Comparison of ENCODE assay signal across 1 cellular context in genomic region chr7:3922175-3922635, GRCh38.
A peak's percentile ranks its signal among the peaks of the same experiment; 100 is the strongest.
TF ChIP-seq lines count a peak whose summit lies in the region.

No MANE protein-coding gene starts in this region.

TF ChIP-seq in HepG2, 621 proteins besides CTCF, POLR2A, EP300 and RAD21 (continued from another document):
- TF ChIP-seq ZNF609 (CRISPR knock-in tag; IDR thresholded peaks at IDR 0.05; ENCODE audit: borderline replicate concordance) (no peak), NFIC (IDR thresholded peaks at IDR 0.05; ENCODE audit: low read length) (no peak), TSC22D2 (CRISPR knock-in tag; IDR thresholded peaks at IDR 0.05; ENCODE audit: borderline replicate concordance) (no peak), ZNF615 (CRISPR knock-in tag; IDR thresholded peaks at IDR 0.05; ENCODE audit: borderline replicate concordance) (no peak), KLF6 (CRISPR knock-in tag; IDR thresholded peaks at IDR 0.05) (no peak), ZNF468 (CRISPR knock-in tag; IDR thresholded peaks at IDR 0.05) (no peak), STAG1 (CRISPR knock-in tag; IDR thresholded peaks at IDR 0.05) (peak; percentile 64), MXD4 (CRISPR knock-in tag; IDR thresholded peaks at IDR 0.05) (no peak), BCL6 (CRISPR knock-in tag; IDR thresholded peaks at IDR 0.05) (no peak), ZNF572 (CRISPR knock-in tag; IDR thresholded peaks at IDR 0.05) (no peak), ZNF777 (CRISPR knock-in tag; IDR thresholded peaks at IDR 0.05) (no peak), ZNF451 (CRISPR knock-in tag; IDR thresholded peaks at IDR 0.05) (no peak), ZNF720 (CRISPR knock-in tag; IDR thresholded peaks at IDR 0.05) (no peak), PCBP1 (IDR thresholded peaks at IDR 0.05; ENCODE audit: borderline replicate concordance, low read depth, low read length) (no peak)
